Comparison of ENCODE assay signal across 16 cellular contexts in genomic region chr1:1827089-1827433, GRCh38. TPM values are rescaled to one million over a fixed set of nuclear protein-coding genes. Genes with fewer than 3 reads are reported as not detected.
DNase-seq lines count a peak whose midpoint lies in the region; ATAC-seq and TF ChIP-seq lines count a peak whose summit lies in the region.
"Had no signal": no experiment of that assay in that cellular context is flagged by ENCODE, and none has a peak within 500 bp of the region (broad histone marks: within the 10 kb centered on the region; RNA-seq: fewer than 3 reads in every experiment).

No MANE protein-coding gene starts in this region.

- no peak for DNase-seq in HFFc6
- no peak for DNase-seq in chondrocyte (ENCODE audit: low spot score)
- no peak for DNase-seq in nephron progenitor cell
- DNase-seq in DMS 273 (lab: John Stamatoyannopoulos, UW; ENCODE audit: unreplicated experiment) = no peak
- no peak for DNase-seq in NCI-H748 (lab: John Stamatoyannopoulos, UW; ENCODE audit: unreplicated experiment)
- DNase-seq in PC-9 = no peak
- DNase-seq: activated CD4-positive, alpha-beta T cell treated with anti-CD3 and anti-CD28 coated beads for 4 hours; heart right ventricle; NCI-H2029 treated with DMSO at 0.1 percent for 48 hours; stimulated activated CD4-positive, alpha-beta T cell treated with anti-CD3 and anti-CD28 coated beads, Interleukin-12 subunit alpha, Interleukin-12 subunit beta, amount 100 ng/mL, for 4 hours; T-cell; tibial artery had no signal

- H3K4me2 ChIP-seq in BLaER1 treated with 17β-estradiol and CSF1 and Interleukin-3, amounts not matched to agents 10 nM and 100 nM = peak overlapping the region in 8 of 11 experiments; percentile 3 to 95 (median 80); a peak in 15 of 22 replicates
- H3K4me2 ChIP-seq in PC-9 = no peak overlapping the region

- TF ChIP-seq CTCF in HFFc6 (IDR thresholded peaks at IDR 0.05) = no peak
- no peak for TF ChIP-seq CTCF in chondrocyte (IDR thresholded peaks at IDR 0.05)
- TF ChIP-seq CTCF in nephron progenitor cell (IDR thresholded peaks at IDR 0.05) = no peak
- no peak for TF ChIP-seq CTCF in PC-9 (conservative IDR thresholded peaks at IDR 0.05)

- H3K4me1 Mint-ChIP-seq in HFFc6 (ENCODE audit: low read depth) = peaks cover 41% of the 10 kb centered on the region
- peaks cover 43% of the 10 kb centered on the region for H3K4me1 Mint-ChIP-seq in chondrocyte (ENCODE audit: low read depth)
- peaks cover 35% of the 10 kb centered on the region for H3K4me1 Mint-ChIP-seq in nephron progenitor cell

- no peak for ATAC-seq in HG03354 (IDR thresholded peaks at IDR 0.05; ENCODE audit: poor library complexity, severe bottlenecking, unreplicated experiment)
- ATAC-seq: activated T-helper 17 cell treated with anti-CD3 and anti-CD28 coated beads, Interleukin-2, amount 50 U/mL, for 72 hours; T-cell had no signal

- H3K4me3 Mint-ChIP-seq in HFFc6 (peak overlapping the region; percentile 48; the same call in 1 of the 2 replicates), chondrocyte (ENCODE audit: unreplicated experiment) (no peak overlapping the region), nephron progenitor cell (no peak overlapping the region)
- H3K4me3 Mint-ChIP-seq: activated T-helper 17 cell treated with anti-CD3 and anti-CD28 coated beads, Interleukin-2, amount 50 U/mL, for 72 hours; T-cell had no signal

- H3K36me3 ChIP-seq in BLaER1 treated with 17β-estradiol and CSF1 and Interleukin-3, amounts not matched to agents 10 nM and 100 nM = peaks cover 73 to 99% (median 86%) of the 10 kb centered on the region in 11 experiments
- peaks cover 14% of the 10 kb centered on the region; the same call in 1 of the 2 replicates for H3K36me3 ChIP-seq in PC-9 (ENCODE audit: low read depth)
- H3K36me3 ChIP-seq: breast epithelium had no signal

- H3K4me3 ChIP-seq in BLaER1 treated with 17β-estradiol and CSF1 and Interleukin-3, amounts not matched to agents 10 nM and 100 nM = no peak overlapping the region
- H3K4me3 ChIP-seq in PC-9 = no peak overlapping the region
- H3K4me3 ChIP-seq: breast epithelium, heart right ventricle, tibial artery had no signal

- no peak overlapping the region for H2AFZ ChIP-seq in PC-9

- no TSS peak for BruUV-seq in PC-9 (replicated peaks; lab: Mats Ljungman, UMichigan)

- no peaks in the 10 kb centered on the region for H3K9me2 ChIP-seq in PC-9 (ENCODE audit: insufficient read depth)

- no peaks in the 10 kb centered on the region for H3K27me3 ChIP-seq in BLaER1 treated with 17β-estradiol and CSF1 and Interleukin-3, amounts not matched to agents 10 nM and 100 nM
- no peaks in the 10 kb centered on the region for H3K27me3 ChIP-seq in PC-9 (ENCODE audit: insufficient read depth, low read depth)
- H3K27me3 ChIP-seq: breast epithelium, heart right ventricle, tibial artery had no signal

- H3F3A ChIP-seq in PC-9 (ENCODE audit: insufficient read depth, low read depth) = peaks cover 23% of the 10 kb centered on the region

- H4K20me1 ChIP-seq in BLaER1 treated with 17β-estradiol and CSF1 and Interleukin-3, amounts not matched to agents 10 nM and 100 nM = peaks cover 86 to 100% (median 99%) of the 10 kb centered on the region in 11 experiments
- H4K20me1 ChIP-seq in PC-9 (ENCODE audit: insufficient read depth) = peaks cover 51% of the 10 kb centered on the region

- H3K9ac ChIP-seq in BLaER1 treated with 17β-estradiol and CSF1 and Interleukin-3, amounts not matched to agents 10 nM and 100 nM = peak overlapping the region in 10 of 11 experiments; percentile 4 to 58 (median 30); a peak in 11 of 22 replicates

- peaks cover 10% of the 10 kb centered on the region; the same call in 1 of the 2 replicates for H3K79me2 ChIP-seq in PC-9 (ENCODE audit: low read depth)

- H3K27ac Mint-ChIP-seq in HFFc6 (peak overlapping the region; percentile 82), chondrocyte (ENCODE audit: unreplicated experiment) (peak overlapping the region; percentile 84), nephron progenitor cell (peak overlapping the region; percentile 97)

- H3K36me3 Mint-ChIP-seq in HFFc6 (ENCODE audit: low read depth) = peaks cover 19% of the 10 kb centered on the region
- peaks cover 16% of the 10 kb centered on the region for H3K36me3 Mint-ChIP-seq in chondrocyte (ENCODE audit: low read depth)
- H3K36me3 Mint-ChIP-seq in nephron progenitor cell (ENCODE audit: low read depth) = peaks cover 74% of the 10 kb centered on the region

- peaks cover 4% of the 10 kb centered on the region for H3K27me3 Mint-ChIP-seq in HFFc6 (ENCODE audit: insufficient read depth)
- no peaks in the 10 kb centered on the region for H3K27me3 Mint-ChIP-seq in chondrocyte (ENCODE audit: low read depth)
- H3K27me3 Mint-ChIP-seq in nephron progenitor cell (ENCODE audit: low read depth, poor library complexity) = peaks cover 2% of the 10 kb centered on the region
- H3K27me3 Mint-ChIP-seq: activated T-helper 17 cell treated with anti-CD3 and anti-CD28 coated beads, Interleukin-2, amount 50 U/mL, for 72 hours; T-cell had no signal

- CTCF ChIA-PET in PC-9 (lab: Charles Lee) = no interaction called here

- H3K9me3 ChIP-seq in BLaER1 treated with 17β-estradiol and CSF1 and Interleukin-3, amounts not matched to agents 10 nM and 100 nM (replicated peaks in 1 of 11) = no peaks in the 10 kb centered on the region
- H3K9me3 ChIP-seq in PC-9 (ENCODE audit: insufficient read depth, low read depth) = no peaks in the 10 kb centered on the region
- H3K9me3 ChIP-seq: breast epithelium, heart right ventricle, tibial artery had no signal

- H3K27ac ChIP-seq in BLaER1 treated with 17β-estradiol and CSF1 and Interleukin-3, amounts not matched to agents 10 nM and 100 nM = peak overlapping the region in 9 of 11 experiments; percentile 1 to 65 (median 43); a peak in 10 of 22 replicates
- no peak overlapping the region for H3K27ac ChIP-seq in PC-9
- H3K27ac ChIP-seq: breast epithelium, tibial artery had no signal

- H3K9me3 Mint-ChIP-seq in HFFc6 (no peaks in the 10 kb centered on the region), chondrocyte (ENCODE audit: low read depth) (no peaks in the 10 kb centered on the region), nephron progenitor cell (no peaks in the 10 kb centered on the region)
- H3K9me3 Mint-ChIP-seq: activated T-helper 17 cell treated with anti-CD3 and anti-CD28 coated beads, Interleukin-2, amount 50 U/mL, for 72 hours; T-cell had no signal

- intact Hi-C loops in PC-9 (cut with micrococcal nuclease; ENCODE audit: unreplicated experiment) = no loop called here

- peaks cover 32 to 94% (median 74%) of the 10 kb centered on the region in 10 experiments for H3K4me1 ChIP-seq in BLaER1 treated with 17β-estradiol and CSF1 and Interleukin-3, amounts not matched to agents 10 nM and 100 nM
- no peaks in the 10 kb centered on the region for H3K4me1 ChIP-seq in PC-9 (replicated peaks; ENCODE audit: insufficient read depth)
- H3K4me1 ChIP-seq: breast epithelium, tibial artery had no signal

- POLR2A ChIA-PET in PC-9 (lab: Charles Lee; ENCODE audit: unreplicated experiment) = interaction anchor here (0.7 kb wide), 1 partner anchor 44 kb away, joined by 5 read pairs; no protein-coding TSS in a partner anchor

RNA-seq across cellular contexts. Expression of gene NADK, which starts 48.8 kb away (rescaled TPM):
- 10 to 100 TPM; 50.3 to 68.8 (median 54.8) TPM for total RNA-seq in HFFc6 (2021; fragmentation: NEBNext Ultra II Directional; extraction: Animal tissue kit (Norgen Biotek cat#: 25700))
- 66.4 to 75.8 TPM (median 68.1 TPM) in 3 replicates for total RNA-seq in chondrocyte
- total RNA-seq in PC-9 (2021) = 98.9 and 105 TPM in 2 replicates
